21 cellular contexts compared by ENCODE assay signal in the genomic region with DNA sequence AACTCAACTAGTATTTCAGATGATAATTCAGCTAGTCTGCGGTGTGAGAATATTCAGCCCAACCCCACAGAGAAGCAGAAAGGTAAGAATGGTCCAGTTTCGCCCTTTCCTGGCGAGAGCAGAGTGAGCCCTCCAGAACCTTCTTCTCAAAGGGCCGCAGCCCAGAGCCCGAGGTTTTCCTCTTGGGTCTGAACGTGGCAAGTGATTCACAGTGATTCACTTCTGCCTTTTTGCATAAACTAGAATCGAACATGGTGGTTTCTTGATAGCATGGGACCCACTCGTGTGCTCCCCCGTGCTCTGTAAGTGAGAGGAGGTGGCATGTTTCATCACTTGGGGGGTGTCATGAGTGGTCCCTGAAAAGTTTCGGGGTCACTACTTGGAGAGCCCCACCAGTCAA.
"Had no signal": no experiment of that assay in that cellular context is flagged by ENCODE, and none has a peak within 500 bp of the region (broad histone marks: within the 10 kb centered on the region; RNA-seq: fewer than 3 reads in every experiment).

No MANE protein-coding gene starts in this region.

- H3K27ac ChIP-seq: cardiac muscle cell, SJSA1 had no signal

- ATAC-seq: activated CD8-positive, alpha-beta memory T cell treated with anti-CD3 and anti-CD28 coated beads, Interleukin-2, amount 10 ng/mL, durations not matched to agents 7 days and 5 days; PC-3; SK-N-SH treated with all-trans-retinoic acid at 6 μM for 48 hours had no signal

- H3K27me3 ChIP-seq: cardiac muscle cell, SJSA1 had no signal

- H3K4me1 ChIP-seq: SJSA1 had no signal

- DNase-seq: activated B cell treated with CpG ODN at 0.5 μM for 24 hours; activated CD4-positive, alpha-beta T cell treated with anti-CD3 and anti-CD28 coated beads for 1 hour; activated CD4-positive, alpha-beta T cell treated with anti-CD3 and anti-CD28 coated beads, Interleukin-2, amount 10 ng/mL, durations not matched to agents 24 days and 14 days; activated CD4-positive, alpha-beta T cell treated with anti-CD3 and anti-CD28 coated beads, Interleukin-2, amount 50 U/mL, for 48 hours; activated CD8-positive, alpha-beta memory T cell treated with anti-CD3 and anti-CD28 coated beads, Interleukin-2, amount 10 ng/mL, durations not matched to agents 7 days and 5 days; activated effector memory CD4-positive, alpha-beta T cell treated with Interleukin-2 at 50 U/mL for 16 hours; activated naive CD4-positive, alpha-beta T cell treated with Interleukin-2 at 50 U/mL for 16 hours; activated T-cell treated with anti-CD3 and anti-CD28 coated beads, Interleukin-2, amount 50 U/mL, for 24 hours; aorta; Karpas-422; MM.1S; NCI-H1105; NCI-H1436; NCI-H1694 treated with DMSO at 0.1 percent for 48 hours; NCI-H2029 treated with DMSO at 0.1 percent for 48 hours; PC-3; SHP77; SW 1271 had no signal

- H3K9me3 ChIP-seq: SJSA1 had no signal

- H3K4me3 ChIP-seq: cardiac muscle cell, SJSA1 had no signal
